24 cellular contexts compared by ENCODE assay signal in genomic region chr19:484494-484893, GRCh38. TPM values are rescaled to one million over a fixed set of nuclear protein-coding genes. Genes with fewer than 3 reads are reported as not detected.
A peak's percentile ranks its signal among the peaks of the same experiment; 100 is the strongest.
DNase-seq lines count a peak whose midpoint lies in the region; ATAC-seq, FAIRE-seq and TF ChIP-seq lines count a peak whose summit lies in the region.
"Had no signal": no experiment of that assay in that cellular context is flagged by ENCODE, and none has a peak within 500 bp of the region (broad histone marks: within the 10 kb centered on the region; RNA-seq: fewer than 3 reads in every experiment).

No MANE protein-coding gene starts in this region.

- H3K79me2 ChIP-seq in HepG2 (ENCODE audit: insufficient read depth, low read length) (no peaks in the 10 kb centered on the region), neural cell (replicated peaks; ENCODE audit: insufficient read depth, low read length) (no peaks in the 10 kb centered on the region), PC-3 (ENCODE audit: low read length) (no peaks in the 10 kb centered on the region)

- in situ Hi-C loops in HepG2 (cut with HindIII; ENCODE audit: extremely low pct_ligation_motif_present, low pct_unique_long_range_greater_than_20kb), result loop anchor here (5.0 kb wide), 1 partner anchor 102 kb away; no protein-coding TSS in a partner anchor

- H2AFZ ChIP-seq in HepG2 (ENCODE audit: low read length) (no peak overlapping the region), neural cell (ENCODE audit: low read depth, low read length) (no peak overlapping the region), PC-3 (ENCODE audit: low read length) (no peak overlapping the region)
- H2AFZ ChIP-seq: GM23338, PC-9 had no signal

- CTCF ChIA-PET in HepG2 (lab: Yijun Ruan, JAX; ENCODE audit: low intra/inter-chr PET ratio, low total read pairs) (no interaction called here), PC-3 (lab: Charles Lee) (no interaction called here)

- no peak overlapping the region for H3K4me3 ChIP-seq in HepG2 (replicated peaks in 1 of 3; ENCODE audit: insufficient read depth in 1 of 3, low read depth in 2 of 3, low read length in 3 of 3)
- H3K4me3 ChIP-seq in right lobe of liver, result no peak overlapping the region
- H3K4me3 ChIP-seq in neural cell (ENCODE audit: low read length), result no peak overlapping the region
- no peak overlapping the region for H3K4me3 ChIP-seq in PC-3 (ENCODE audit: low read length)
- H3K4me3 ChIP-seq: GM23338, MG63, PC-9, SJCRH30 had no signal

- H3K4me2 ChIP-seq in HepG2 (ENCODE audit: low read depth, low read length) (no peak overlapping the region), neural cell (ENCODE audit: low read length) (no peak overlapping the region), PC-3 (ENCODE audit: low read length) (no peak overlapping the region)
- H3K4me2 ChIP-seq: GM23338, PC-9 had no signal

- no peaks in the 10 kb centered on the region; the same call in 1 of the 2 replicates for H4K20me1 ChIP-seq in HepG2 (ENCODE audit: insufficient read depth, low read length)
- H4K20me1 ChIP-seq in neural cell (ENCODE audit: insufficient read depth), result no peaks in the 10 kb centered on the region
- H4K20me1 ChIP-seq in PC-3 (ENCODE audit: low read length), result no peaks in the 10 kb centered on the region

- WGBS in HepG2 (ENCODE audit: low lambda C conversion rate), result 85% methylated on average over 15 of the region's 15 CpGs
- 32% methylated on average over 10 of the region's 15 CpGs for WGBS in right lobe of liver (ENCODE audit: insufficient coverage, low coverage, low lambda C conversion rate, missing lambda C conversion rate)

- H3K27me3 ChIP-seq in HepG2 (ENCODE audit: control insufficient read depth in 1 of 2, insufficient read depth in 2 of 2, low read length in 2 of 2) (no peaks in the 10 kb centered on the region), right lobe of liver (no peaks in the 10 kb centered on the region), neural cell (ENCODE audit: insufficient read depth, low read depth, low read length) (no peaks in the 10 kb centered on the region), PC-3 (ENCODE audit: low read length) (no peaks in the 10 kb centered on the region)
- H3K27me3 ChIP-seq: MG63, SJCRH30 had no signal

- TF ChIP-seq POLR2A in HepG2 (IDR thresholded peaks at IDR 0.05; ENCODE audit: insufficient read depth in 1 of 2, low read depth in 2 of 2, low read length in 2 of 2) (no peak), right lobe of liver (IDR thresholded peaks at IDR 0.05) (no peak)

- H3K4me1 ChIP-seq in HepG2 (ENCODE audit: insufficient read depth, low read length), result peaks cover 45% of the 10 kb centered on the region
- peaks cover 0 to 4% (median 0%) of the 10 kb centered on the region in 4 donors for H3K4me1 ChIP-seq in right lobe of liver
- H3K4me1 ChIP-seq in PC-3 (ENCODE audit: insufficient read depth, low read length), result no peaks in the 10 kb centered on the region
- H3K4me1 ChIP-seq: BE2C had no signal

- H3K36me3 ChIP-seq in HepG2 (replicated peaks in 1 of 2; ENCODE audit: control insufficient read depth in 1 of 2, insufficient read depth in 2 of 2, low read length in 2 of 2), result no peaks in the 10 kb centered on the region
- H3K36me3 ChIP-seq in right lobe of liver, result no peaks in the 10 kb centered on the region
- no peaks in the 10 kb centered on the region for H3K36me3 ChIP-seq in neural cell (ENCODE audit: insufficient read depth, low read length)
- H3K36me3 ChIP-seq in PC-3 (ENCODE audit: low read depth, low read length), result no peaks in the 10 kb centered on the region
- H3K36me3 ChIP-seq: BE2C, MG63, SJCRH30 had no signal

- POLR2A ChIA-PET in HepG2 (lab: Yijun Ruan, JAX), result no interaction called here
- POLR2A ChIA-PET in PC-3 (lab: Charles Lee; ENCODE audit: unreplicated experiment), result no interaction called here

- H3K9me2 ChIP-seq in neural cell (ENCODE audit: insufficient read depth, low read length), result no peaks in the 10 kb centered on the region
- H3K9me2 ChIP-seq in PC-3 (replicated peaks; ENCODE audit: low read length), result no peaks in the 10 kb centered on the region

- BruUV-seq in HepG2 (replicated peaks; lab: Mats Ljungman, UMichigan) (no TSS peak), PC-3 (replicated peaks; lab: Mats Ljungman, UMichigan) (no TSS peak)

- TF ChIP-seq CTCF in HepG2 (CRISPR knock-in tag; IDR thresholded peaks at IDR 0.05) (no peak), right lobe of liver (IDR thresholded peaks at IDR 0.05) (no peak), neural cell (IDR thresholded peaks at IDR 0.05; ENCODE audit: poor library complexity, severe bottlenecking) (no peak), PC-3 (conservative IDR thresholded peaks at IDR 0.05; ENCODE audit: low read depth, low read length) (no peak)

- DNase-seq in HepG2 (ENCODE audit: low spot score), result no peak
- DNase-seq in right lobe of liver, result no peak
- DNase-seq in PC-3, result no peak
- DNase-seq: BE2C; Caco-2; CD4-positive, CD25-positive, alpha-beta regulatory T cell; Kasumi-1; MG63; NCI-H1048; NCI-H2029 treated with DMSO at 0.1 percent for 48 hours; NCI-H526; PC-9 had no signal

- H3F3A ChIP-seq in neural cell (ENCODE audit: insufficient read depth, low read length, poor library complexity, severe bottlenecking) (no peaks in the 10 kb centered on the region), PC-3 (ENCODE audit: low read length, unreplicated experiment) (no peaks in the 10 kb centered on the region)

- ATAC-seq in HepG2 (no peak), right lobe of liver (no peak), PC-3 (no peak), GM21723 (IDR thresholded peaks at IDR 0.05; ENCODE audit: unreplicated experiment) (no peak), SK-N-SH treated with all-trans-retinoic acid at 6 μM for 48 hours (no peak)
- ATAC-seq: GM23338, HCT116 had no signal

- H3K9me3 ChIP-seq in HepG2 (ENCODE audit: low read length) (peaks cover 4% of the 10 kb centered on the region; the same call in 1 of the 2 replicates), right lobe of liver (no peaks in the 10 kb centered on the region), neural cell (ENCODE audit: low read length) (peaks cover 2% of the 10 kb centered on the region), PC-3 (ENCODE audit: low read length) (no peaks in the 10 kb centered on the region)
- H3K9me3 ChIP-seq: BE2C, Caco-2, MG63, SJCRH30 had no signal

- H3K9ac ChIP-seq in HepG2 (ENCODE audit: insufficient read depth, low read depth, low read length) (no peak overlapping the region), neural cell (ENCODE audit: low read length) (no peak overlapping the region), PC-3 (ENCODE audit: low read length) (no peak overlapping the region)

- TF ChIP-seq EP300 in HepG2 (IDR thresholded peaks at IDR 0.05; ENCODE audit: low read depth in 2 of 2, low read length in 2 of 2), result no peak
- no peak for TF ChIP-seq EP300 in HepG2 (CRISPR knock-in tag; IDR thresholded peaks at IDR 0.05; ENCODE audit: borderline replicate concordance)
- no peak for TF ChIP-seq EP300 in neural cell (conservative IDR thresholded peaks at IDR 0.05; ENCODE audit: poor library complexity, severe bottlenecking)

- H3K27ac ChIP-seq in HepG2 (ENCODE audit: extremely low read length, insufficient read depth, low read length) (no peak overlapping the region), right lobe of liver (no peak overlapping the region), neural cell (ENCODE audit: low read length) (peak overlapping the region; percentile 24), PC-3 (ENCODE audit: low read length) (no peak overlapping the region)
- H3K27ac ChIP-seq: PC-9, RWPE1, SJCRH30 had no signal

- no peak for FAIRE-seq in HepG2 (lab: Jason Lieb, UNC)
- FAIRE-seq: GM12891, GM19239 had no signal

- intact Hi-C loops in HepG2 (cut with micrococcal nuclease; ENCODE audit: unreplicated experiment) (no loop called here), right lobe of liver (cut with DNase I) (no loop called here), PC-3 (cut with micrococcal nuclease) (no loop called here)

- no peak for TF ChIP-seq RAD21 in HepG2 (CRISPR knock-in tag; IDR thresholded peaks at IDR 0.05)
- no peak for TF ChIP-seq RAD21 in neural cell (conservative IDR thresholded peaks at IDR 0.05)

RNA-seq across cellular contexts. Expression of gene MADCAM1, which starts 11.8 kb away (rescaled TPM):
- total RNA-seq in HepG2 (2016; rRNA removed; fragmentation: Illumina TruSeq; extraction: Trizol), result 0.21 and 0.33 TPM in 2 replicates
- total RNA-seq in HepG2 (2016; cell fraction: cytosol; rRNA removed; fragmentation: Illumina TruSeq; extraction: Trizol; ENCODE audit: low read depth), result 0.30 and 0.44 TPM in 2 replicates
- total RNA-seq in HepG2 (2016; cell fraction: insoluble cytoplasmic fraction; rRNA removed; fragmentation: Illumina TruSeq; extraction: Trizol), result 0.30 TPM in 1 of 2 replicates, not detected in the other
- total RNA-seq in HepG2 (2016; cell fraction: membrane; rRNA removed; fragmentation: Illumina TruSeq; extraction: Trizol), result 0.37 and 0.45 TPM in 2 replicates
- 0.22 TPM in 1 of 2 replicates, not detected in the other for total RNA-seq in HepG2 (2016; cell fraction: nucleus; rRNA removed; fragmentation: Illumina TruSeq; extraction: Trizol)
- 0.29 and 0.39 TPM in 2 replicates for polyA plus RNA-seq in HepG2 (2011; rRNA removed)
- 0.42 and 0.60 TPM in 2 replicates for polyA plus RNA-seq in HepG2 (2011; cell fraction: cytosol; rRNA removed)
- 1.9 and 2.3 TPM in 2 replicates for polyA plus RNA-seq in HepG2 (2011; cell fraction: nucleus; rRNA removed)
- 1.7 and 2.3 TPM in 2 replicates for polyA plus RNA-seq in HepG2 (2012)
- 0.62 and 0.89 TPM in 2 replicates for polyA plus RNA-seq in HepG2 (2016; cell fraction: cytosol; fragmentation: Illumina TruSeq; extraction: Trizol; ENCODE audit: low read depth)
- polyA plus RNA-seq in HepG2 (2016; cell fraction: insoluble cytoplasmic fraction; fragmentation: Illumina TruSeq; extraction: Trizol; ENCODE audit: low read depth), result 0.33 and 0.51 TPM in 2 replicates
- 0.74 and 0.99 TPM in 2 replicates for polyA plus RNA-seq in HepG2 (2016; cell fraction: membrane; fragmentation: Illumina TruSeq; extraction: Trizol; ENCODE audit: low read depth)
- polyA plus RNA-seq in HepG2 (2016; cell fraction: nucleus; fragmentation: Illumina TruSeq; extraction: Trizol; ENCODE audit: insufficient read depth, low read depth), result 0.89 and 1.4 TPM in 2 replicates
- 1.1 TPM in 1 of 2 replicates, not detected in the other for polyA minus RNA-seq in HepG2 (2011; rRNA and poly(A)+ RNA removed; ENCODE audit: low replicate concordance)
- 0.62 and 0.89 TPM in 2 replicates for polyA minus RNA-seq in HepG2 (2011; cell fraction: cytosol; rRNA and poly(A)+ RNA removed)
- polyA minus RNA-seq in HepG2 (2011; cell fraction: nucleus; rRNA and poly(A)+ RNA removed), result 0.26 and 0.75 TPM in 2 replicates
- total RNA-seq in right lobe of liver, result under 1 TPM; 0.11 to 0.69 (median 0.31) TPM
- 0.22 and 1.0 TPM in 2 replicates for polyA plus RNA-seq in neural cell
- 0.46 and 1.2 TPM in 2 replicates for polyA minus RNA-seq in neural cell
- 0.11 and 0.17 TPM in 2 replicates for total RNA-seq in PC-3 (2014; rRNA removed)
- total RNA-seq: HT1080 had no signal

RNA-seq across cellular contexts. Expression of gene TPGS1, which starts 22.8 kb away (rescaled TPM):
- total RNA-seq in HepG2 (2016; rRNA removed; fragmentation: Illumina TruSeq; extraction: Trizol) (4.2 and 6.2 TPM in 2 replicates), right lobe of liver (10 to 100 TPM in 3 of 6 experiments, 1 to 10 TPM in 3; 8.2 to 42.2 (median 10.3) TPM), PC-3 (2014; rRNA removed) (28.5 and 44.0 TPM in 2 replicates)
- 4.1 and 5.0 TPM in 2 replicates for total RNA-seq in HepG2 (2016; cell fraction: cytosol; rRNA removed; fragmentation: Illumina TruSeq; extraction: Trizol; ENCODE audit: low read depth)
- 3.9 and 5.0 TPM in 2 replicates for total RNA-seq in HepG2 (2016; cell fraction: insoluble cytoplasmic fraction; rRNA removed; fragmentation: Illumina TruSeq; extraction: Trizol)
- 4.2 and 4.9 TPM in 2 replicates for total RNA-seq in HepG2 (2016; cell fraction: membrane; rRNA removed; fragmentation: Illumina TruSeq; extraction: Trizol)
- total RNA-seq in HepG2 (2016; cell fraction: nucleus; rRNA removed; fragmentation: Illumina TruSeq; extraction: Trizol), result 2.4 and 3.4 TPM in 2 replicates
- polyA plus RNA-seq in HepG2 (2011; rRNA removed) (1.1 and 2.0 TPM in 2 replicates), neural cell (79.6 and 83.2 TPM in 2 replicates)
- 1.7 and 4.3 TPM in 2 replicates for polyA plus RNA-seq in HepG2 (2011; cell fraction: cytosol; rRNA removed)
- 3.3 and 3.7 TPM in 2 replicates for polyA plus RNA-seq in HepG2 (2011; cell fraction: nucleus; rRNA removed)
- polyA plus RNA-seq in HepG2 (2012), result 1.0 and 2.2 TPM in 2 replicates
- 2.0 and 2.2 TPM in 2 replicates for polyA plus RNA-seq in HepG2 (2016; cell fraction: cytosol; fragmentation: Illumina TruSeq; extraction: Trizol; ENCODE audit: low read depth)
- 3.3 and 4.8 TPM in 2 replicates for polyA plus RNA-seq in HepG2 (2016; cell fraction: insoluble cytoplasmic fraction; fragmentation: Illumina TruSeq; extraction: Trizol; ENCODE audit: low read depth)
- 2.0 and 2.2 TPM in 2 replicates for polyA plus RNA-seq in HepG2 (2016; cell fraction: membrane; fragmentation: Illumina TruSeq; extraction: Trizol; ENCODE audit: low read depth)
- 3.1 and 4.1 TPM in 2 replicates for polyA plus RNA-seq in HepG2 (2016; cell fraction: nucleus; fragmentation: Illumina TruSeq; extraction: Trizol; ENCODE audit: insufficient read depth, low read depth)
- 2.3 and 2.8 TPM in 2 replicates for polyA minus RNA-seq in HepG2 (2011; rRNA and poly(A)+ RNA removed; ENCODE audit: low replicate concordance)
- polyA minus RNA-seq in HepG2 (2011; cell fraction: cytosol; rRNA and poly(A)+ RNA removed), result 1.4 and 1.8 TPM in 2 replicates
- 2.1 and 2.3 TPM in 2 replicates for polyA minus RNA-seq in HepG2 (2011; cell fraction: nucleus; rRNA and poly(A)+ RNA removed)
- 41.0 and 47.5 TPM in 2 replicates for polyA minus RNA-seq in neural cell

RNA-seq across cellular contexts. Expression of gene SHC2, which starts 23.7 kb away (rescaled TPM):
- total RNA-seq in HepG2 (2016; rRNA removed; fragmentation: Illumina TruSeq; extraction: Trizol) (4.8 and 9.0 TPM in 2 replicates), right lobe of liver (10 to 100 TPM; 48.4 to 69.9 (median 59.1) TPM), PC-3 (2014; rRNA removed) (0.18 TPM in 1 of 2 replicates, not detected in the other)
- total RNA-seq in HepG2 (2016; cell fraction: cytosol; rRNA removed; fragmentation: Illumina TruSeq; extraction: Trizol; ENCODE audit: low read depth), result 11.0 and 12.0 TPM in 2 replicates
- total RNA-seq in HepG2 (2016; cell fraction: insoluble cytoplasmic fraction; rRNA removed; fragmentation: Illumina TruSeq; extraction: Trizol), result 3.9 and 8.8 TPM in 2 replicates
- 12.6 and 14.2 TPM in 2 replicates for total RNA-seq in HepG2 (2016; cell fraction: membrane; rRNA removed; fragmentation: Illumina TruSeq; extraction: Trizol)
- total RNA-seq in HepG2 (2016; cell fraction: nucleus; rRNA removed; fragmentation: Illumina TruSeq; extraction: Trizol), result 7.1 and 9.7 TPM in 2 replicates
- polyA plus RNA-seq in HepG2 (2011; rRNA removed) (18.3 and 35.8 TPM in 2 replicates), neural cell (75.8 and 81.2 TPM in 2 replicates)
- 12.4 and 18.0 TPM in 2 replicates for polyA plus RNA-seq in HepG2 (2011; cell fraction: cytosol; rRNA removed)
- 247 and 276 TPM in 2 replicates for polyA plus RNA-seq in HepG2 (2011; cell fraction: nucleus; rRNA removed)
- polyA plus RNA-seq in HepG2 (2012), result 21.5 and 36.3 TPM in 2 replicates
- 11.4 and 12.5 TPM in 2 replicates for polyA plus RNA-seq in HepG2 (2016; cell fraction: cytosol; fragmentation: Illumina TruSeq; extraction: Trizol; ENCODE audit: low read depth)
- polyA plus RNA-seq in HepG2 (2016; cell fraction: insoluble cytoplasmic fraction; fragmentation: Illumina TruSeq; extraction: Trizol; ENCODE audit: low read depth), result 4.7 and 5.3 TPM in 2 replicates
- polyA plus RNA-seq in HepG2 (2016; cell fraction: membrane; fragmentation: Illumina TruSeq; extraction: Trizol; ENCODE audit: low read depth), result 13.0 and 14.2 TPM in 2 replicates
- 30.5 and 30.9 TPM in 2 replicates for polyA plus RNA-seq in HepG2 (2016; cell fraction: nucleus; fragmentation: Illumina TruSeq; extraction: Trizol; ENCODE audit: insufficient read depth, low read depth)
- polyA minus RNA-seq in HepG2 (2011; rRNA and poly(A)+ RNA removed; ENCODE audit: low replicate concordance), result 39.0 TPM in 1 of 2 replicates, not detected in the other
- polyA minus RNA-seq in HepG2 (2011; cell fraction: cytosol; rRNA and poly(A)+ RNA removed), result 11.5 and 24.1 TPM in 2 replicates
- 14.5 and 16.0 TPM in 2 replicates for polyA minus RNA-seq in HepG2 (2011; cell fraction: nucleus; rRNA and poly(A)+ RNA removed)
- polyA minus RNA-seq in neural cell, result 22.7 and 26.1 TPM in 2 replicates
- total RNA-seq: CD4-positive, CD25-positive, alpha-beta regulatory T cell had no signal
- polyA plus RNA-seq: CD4-positive, CD25-positive, alpha-beta regulatory T cell; IgD-negative memory B cell had no signal

RNA-seq across cellular contexts. Expression of gene CDC34, which starts 47.1 kb away (rescaled TPM):
- total RNA-seq in HepG2 (2016; rRNA removed; fragmentation: Illumina TruSeq; extraction: Trizol) (119 and 138 TPM in 2 replicates), right lobe of liver (10 to 100 TPM; 44.8 to 81.8 (median 49.5) TPM), PC-3 (2014; rRNA removed) (119 and 152 TPM in 2 replicates)
- 181 and 194 TPM in 2 replicates for total RNA-seq in HepG2 (2016; cell fraction: cytosol; rRNA removed; fragmentation: Illumina TruSeq; extraction: Trizol; ENCODE audit: low read depth)
- 104 and 144 TPM in 2 replicates for total RNA-seq in HepG2 (2016; cell fraction: insoluble cytoplasmic fraction; rRNA removed; fragmentation: Illumina TruSeq; extraction: Trizol)
- 198 and 240 TPM in 2 replicates for total RNA-seq in HepG2 (2016; cell fraction: membrane; rRNA removed; fragmentation: Illumina TruSeq; extraction: Trizol)
- 59.6 and 65.5 TPM in 2 replicates for total RNA-seq in HepG2 (2016; cell fraction: nucleus; rRNA removed; fragmentation: Illumina TruSeq; extraction: Trizol)
- polyA plus RNA-seq in HepG2 (2011; rRNA removed) (140 and 150 TPM in 2 replicates), neural cell (155 and 172 TPM in 2 replicates)
- 102 and 147 TPM in 2 replicates for polyA plus RNA-seq in HepG2 (2011; cell fraction: cytosol; rRNA removed)
- polyA plus RNA-seq in HepG2 (2011; cell fraction: nucleus; rRNA removed), result 121 and 122 TPM in 2 replicates
- polyA plus RNA-seq in HepG2 (2012), result 90.8 and 101 TPM in 2 replicates
- 157 and 191 TPM in 2 replicates for polyA plus RNA-seq in HepG2 (2016; cell fraction: cytosol; fragmentation: Illumina TruSeq; extraction: Trizol; ENCODE audit: low read depth)
- 118 and 140 TPM in 2 replicates for polyA plus RNA-seq in HepG2 (2016; cell fraction: insoluble cytoplasmic fraction; fragmentation: Illumina TruSeq; extraction: Trizol; ENCODE audit: low read depth)
- 153 and 184 TPM in 2 replicates for polyA plus RNA-seq in HepG2 (2016; cell fraction: membrane; fragmentation: Illumina TruSeq; extraction: Trizol; ENCODE audit: low read depth)
- 130 and 138 TPM in 2 replicates for polyA plus RNA-seq in HepG2 (2016; cell fraction: nucleus; fragmentation: Illumina TruSeq; extraction: Trizol; ENCODE audit: insufficient read depth, low read depth)
- 60.5 and 88.3 TPM in 2 replicates for polyA minus RNA-seq in HepG2 (2011; rRNA and poly(A)+ RNA removed; ENCODE audit: low replicate concordance)
- polyA minus RNA-seq in HepG2 (2011; cell fraction: cytosol; rRNA and poly(A)+ RNA removed), result 42.1 and 46.2 TPM in 2 replicates
- polyA minus RNA-seq in HepG2 (2011; cell fraction: nucleus; rRNA and poly(A)+ RNA removed), result 19.1 and 22.1 TPM in 2 replicates
- polyA minus RNA-seq in neural cell, result 55.0 and 68.7 TPM in 2 replicates

RNA-seq across cellular contexts. Expression of gene GZMM, which starts 59.4 kb away (rescaled TPM):
- total RNA-seq in HepG2 (2016; rRNA removed; fragmentation: Illumina TruSeq; extraction: Trizol) (not detected in 2 replicates), right lobe of liver (under 1 TPM in 3 of 6 experiments, not detected in 3; 0.59 to 0.95 (median 0.74) TPM), PC-3 (2014; rRNA removed) (0.35 TPM in 1 of 2 replicates, not detected in the other)
- not detected in 2 replicates for total RNA-seq in HepG2 (2016; cell fraction: cytosol; rRNA removed; fragmentation: Illumina TruSeq; extraction: Trizol; ENCODE audit: low read depth)
- total RNA-seq in HepG2 (2016; cell fraction: insoluble cytoplasmic fraction; rRNA removed; fragmentation: Illumina TruSeq; extraction: Trizol), result not detected in 2 replicates
- not detected in 2 replicates for total RNA-seq in HepG2 (2016; cell fraction: membrane; rRNA removed; fragmentation: Illumina TruSeq; extraction: Trizol)
- not detected in 2 replicates for total RNA-seq in HepG2 (2016; cell fraction: nucleus; rRNA removed; fragmentation: Illumina TruSeq; extraction: Trizol)
- polyA plus RNA-seq in HepG2 (2011; rRNA removed) (0.07 TPM in 1 of 2 replicates, not detected in the other), neural cell (0.38 and 0.72 TPM in 2 replicates)
- 0.13 TPM in 1 of 2 replicates, not detected in the other for polyA plus RNA-seq in HepG2 (2011; cell fraction: cytosol; rRNA removed)
- polyA plus RNA-seq in HepG2 (2011; cell fraction: nucleus; rRNA removed), result 0.50 and 0.71 TPM in 2 replicates
- polyA plus RNA-seq in HepG2 (2012), result 0.16 TPM in 1 of 2 replicates, not detected in the other
- polyA plus RNA-seq in HepG2 (2016; cell fraction: cytosol; fragmentation: Illumina TruSeq; extraction: Trizol; ENCODE audit: low read depth), result not detected in 2 replicates
- polyA plus RNA-seq in HepG2 (2016; cell fraction: insoluble cytoplasmic fraction; fragmentation: Illumina TruSeq; extraction: Trizol; ENCODE audit: low read depth), result not detected in 2 replicates
- polyA plus RNA-seq in HepG2 (2016; cell fraction: membrane; fragmentation: Illumina TruSeq; extraction: Trizol; ENCODE audit: low read depth), result not detected in 2 replicates
- polyA plus RNA-seq in HepG2 (2016; cell fraction: nucleus; fragmentation: Illumina TruSeq; extraction: Trizol; ENCODE audit: insufficient read depth, low read depth), result not detected in 2 replicates
- not detected in 2 replicates for polyA minus RNA-seq in HepG2 (2011; rRNA and poly(A)+ RNA removed; ENCODE audit: low replicate concordance)
- polyA minus RNA-seq in HepG2 (2011; cell fraction: cytosol; rRNA and poly(A)+ RNA removed), result not detected in 2 replicates
- polyA minus RNA-seq in HepG2 (2011; cell fraction: nucleus; rRNA and poly(A)+ RNA removed), result not detected in 2 replicates
- not detected in 2 replicates for polyA minus RNA-seq in neural cell
- total RNA-seq: A172, Caco-2, GM23338, HT1080, SJCRH30 had no signal
